15 cellular contexts compared by ENCODE assay signal in the genomic region with DNA sequence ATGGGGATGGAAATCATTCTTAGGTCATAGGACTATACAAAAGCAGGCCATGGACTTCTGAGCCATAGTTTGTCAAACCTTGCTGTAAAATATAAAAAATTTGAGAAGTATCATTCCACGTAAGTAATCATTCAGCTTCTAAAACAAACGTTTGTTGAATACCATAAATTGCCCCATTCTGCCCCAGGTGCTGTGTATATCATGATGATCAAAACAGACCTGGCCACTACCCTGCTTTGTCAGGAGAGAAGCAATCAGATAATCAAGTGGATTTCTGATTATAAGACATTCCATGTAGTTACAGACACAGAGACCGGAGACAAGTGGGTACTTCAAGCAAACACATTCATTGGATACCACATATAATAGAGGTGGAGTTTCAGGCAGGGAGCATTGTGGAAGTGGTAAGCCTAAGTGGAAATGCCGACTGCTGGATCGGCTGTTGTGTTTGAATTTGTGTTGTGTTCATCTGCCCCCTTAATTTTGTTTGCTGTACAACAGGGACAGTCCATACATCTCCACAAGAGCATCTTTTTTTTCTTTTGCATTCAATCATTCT.
DNase-seq lines count a peak whose midpoint lies in the region; ATAC-seq and TF ChIP-seq lines count a peak whose summit lies in the region.
"Had no signal": no experiment of that assay in that cellular context is flagged by ENCODE, and none has a peak within 500 bp of the region (broad histone marks: within the 10 kb centered on the region; RNA-seq: fewer than 3 reads in every experiment).

No MANE protein-coding gene starts in this region.

- peak overlapping the region; percentile 43 to 80 (median 68) for H3K27ac Mint-ChIP-seq in CD4-positive, CD25-positive, alpha-beta regulatory T cell
- H3K27ac Mint-ChIP-seq in activated B cell treated with CpG ODN at 0.5 μM for 24 hours (peak overlapping the region; percentile 82), memory B cell (peak overlapping the region; percentile 89)

- no peaks in the 10 kb centered on the region for H3K9me3 ChIP-seq in A673 (ENCODE audit: low read depth, low read length, poor library complexity, severe bottlenecking)
- H3K9me3 ChIP-seq in CD4-positive, CD25-positive, alpha-beta regulatory T cell (ENCODE audit: control insufficient read depth in 2 of 2, low read length in 2 of 2), result no peaks in the 10 kb centered on the region
- H3K9me3 ChIP-seq: body of pancreas had no signal

- H3K4me1 Mint-ChIP-seq in CD4-positive, CD25-positive, alpha-beta regulatory T cell, result peaks cover 45 to 96% (median 65%) of the 10 kb centered on the region in 4 donors
- H3K4me1 Mint-ChIP-seq in activated B cell treated with CpG ODN at 0.5 μM for 24 hours, result peaks cover 93% of the 10 kb centered on the region
- peaks cover 42% of the 10 kb centered on the region for H3K4me1 Mint-ChIP-seq in memory B cell

- BruUV-seq in A673 (replicated peaks; lab: Mats Ljungman, UMichigan), result no TSS peak

- intact Hi-C loops in A673 (cut with micrococcal nuclease; ENCODE audit: unreplicated experiment) (no loop called here), activated B cell treated with CpG ODN at 0.5 μM for 24 hours (cut with micrococcal nuclease) (no loop called here)

- POLR2A ChIA-PET in A673 (lab: Charles Lee; ENCODE audit: low non-redundant PET) (no interaction called here), activated B cell treated with CpG ODN at 0.5 μM for 24 hours (lab: Charles Lee) (interaction anchor here (0.6 to 2.0 kb wide), 5 partner anchors 10 to 62 kb away, joined by 3 to 12 read pairs (median 4); a partner anchor contains a TSS)

- peak; percentile 36 for DNase-seq in A673 (ENCODE audit: low spot score)
- no peak for DNase-seq in CD4-positive, CD25-positive, alpha-beta regulatory T cell
- no peak for DNase-seq in activated B cell treated with CpG ODN at 0.5 μM for 24 hours
- no peak for DNase-seq in memory B cell (ENCODE audit: low spot score in 2 of 2)
- DNase-seq in NCI-H2171 treated with DMSO at 0.1 percent for 48 hours (lab: John Stamatoyannopoulos, UW), result no peak
- no peak for DNase-seq in effector CD8-positive, alpha-beta T cell (lab: John Stamatoyannopoulos, UW)
- DNase-seq: activated CD8-positive, alpha-beta memory T cell treated with anti-CD3 and anti-CD28 coated beads, Interleukin-2, amount 50 U/mL, for 4 hours; body of pancreas; DMS 273 treated with DMSO at 0.1 percent for 48 hours; left colon; NCI-H1436 treated with DMSO at 0.1 percent for 48 hours; NK-92 treated with Interleukin-12 subunit alpha and Interleukin-12 subunit beta, amount 100 ng/mL, for 24 hours; stimulated activated CD4-positive, alpha-beta T cell treated with anti-CD3 and anti-CD28 coated beads, Interleukin-1b, Interleukin-23, amount 100 ng/mL, for 48 hours had no signal

- TF ChIP-seq CTCF in A673 (conservative IDR thresholded peaks at IDR 0.05; ENCODE audit: low read depth, low read length) (no peak), activated B cell treated with CpG ODN at 0.5 μM for 24 hours (IDR thresholded peaks at IDR 0.05) (no peak)

- peaks cover 52% of the 10 kb centered on the region for H3K36me3 Mint-ChIP-seq in CD4-positive, CD25-positive, alpha-beta regulatory T cell
- peaks cover 76% of the 10 kb centered on the region for H3K36me3 Mint-ChIP-seq in activated B cell treated with CpG ODN at 0.5 μM for 24 hours (ENCODE audit: low read depth)
- peaks cover 48% of the 10 kb centered on the region for H3K36me3 Mint-ChIP-seq in memory B cell

- peaks cover 15% of the 10 kb centered on the region for H3K36me3 ChIP-seq in A673 (ENCODE audit: insufficient read depth, low read length, poor library complexity, severe bottlenecking)
- peaks cover 38% of the 10 kb centered on the region for H3K36me3 ChIP-seq in CD4-positive, CD25-positive, alpha-beta regulatory T cell (ENCODE audit: control insufficient read depth, insufficient read depth, low read length)

- H3K4me1 ChIP-seq in A673 (ENCODE audit: insufficient read depth, low read length, poor library complexity, severe bottlenecking), result peaks cover 54% of the 10 kb centered on the region
- H3K4me1 ChIP-seq in CD4-positive, CD25-positive, alpha-beta regulatory T cell (ENCODE audit: control insufficient read depth, insufficient read depth, low read length, poor library complexity, severe bottlenecking), result peaks cover 47% of the 10 kb centered on the region
- H3K4me1 ChIP-seq: body of pancreas had no signal

- peaks cover 0 to 4% (median 0%) of the 10 kb centered on the region in 7 donors for H3K9me3 Mint-ChIP-seq in CD4-positive, CD25-positive, alpha-beta regulatory T cell
- H3K9me3 Mint-ChIP-seq in activated B cell treated with CpG ODN at 0.5 μM for 24 hours, result peaks cover 6% of the 10 kb centered on the region
- H3K9me3 Mint-ChIP-seq in memory B cell, result peaks cover 4% of the 10 kb centered on the region

- H3K4me3 Mint-ChIP-seq in CD4-positive, CD25-positive, alpha-beta regulatory T cell, result peak overlapping the region in 1 of 4 donors; percentile 12
- H3K4me3 Mint-ChIP-seq in activated B cell treated with CpG ODN at 0.5 μM for 24 hours (no peak overlapping the region), memory B cell (no peak overlapping the region)

- H3K27ac ChIP-seq in A673 (ENCODE audit: low read depth, low read length, poor library complexity, severe bottlenecking), result peak overlapping the region; percentile 63
- H3K27ac ChIP-seq in CD4-positive, CD25-positive, alpha-beta regulatory T cell (ENCODE audit: insufficient read depth, low read length, poor library complexity, severe bottlenecking), result no peak overlapping the region
- H3K27ac ChIP-seq: body of pancreas had no signal

- CTCF ChIA-PET in A673 (lab: Charles Lee), result no interaction called here
- CTCF ChIA-PET in activated B cell treated with CpG ODN at 0.5 μM for 24 hours (lab: Charles Lee), result interaction anchor here (1.0 kb wide), 1 partner anchor 9 kb away, joined by 3 read pairs; no protein-coding TSS in a partner anchor

- H3K4me3 ChIP-seq in A673 (ENCODE audit: low read depth, low read length, poor library complexity, severe bottlenecking), result no peak overlapping the region
- no peak overlapping the region for H3K4me3 ChIP-seq in CD4-positive, CD25-positive, alpha-beta regulatory T cell (ENCODE audit: low read depth, low read length)
- H3K4me3 ChIP-seq: body of pancreas had no signal

- no peaks in the 10 kb centered on the region for H3K27me3 ChIP-seq in A673 (replicated peaks; ENCODE audit: insufficient read depth, low read depth, low read length, poor library complexity)
- no peaks in the 10 kb centered on the region for H3K27me3 ChIP-seq in CD4-positive, CD25-positive, alpha-beta regulatory T cell (ENCODE audit: control insufficient read depth, insufficient read depth, low read length)
- H3K27me3 ChIP-seq: body of pancreas had no signal

- no peak for ATAC-seq in CD4-positive, CD25-positive, alpha-beta regulatory T cell (ENCODE audit: low read depth in 2 of 2)
- no peak for ATAC-seq in activated B cell treated with CpG ODN at 0.5 μM for 24 hours (ENCODE audit: low read depth)
- no peak for ATAC-seq in memory B cell (ENCODE audit: low read depth)
- ATAC-seq in HG03521 (IDR thresholded peaks at IDR 0.05; ENCODE audit: unreplicated experiment), result no peak
- ATAC-seq in HG02798 (IDR thresholded peaks at IDR 0.05; ENCODE audit: poor library complexity, unreplicated experiment), result no peak
- ATAC-seq: body of pancreas, left colon had no signal

- no peaks in the 10 kb centered on the region for H3K27me3 Mint-ChIP-seq in CD4-positive, CD25-positive, alpha-beta regulatory T cell
- no peaks in the 10 kb centered on the region for H3K27me3 Mint-ChIP-seq in activated B cell treated with CpG ODN at 0.5 μM for 24 hours
- no peaks in the 10 kb centered on the region for H3K27me3 Mint-ChIP-seq in memory B cell
